ENCODE assay signal across 22 cellular contexts in genomic region chr4:95317124-95317820, GRCh38.
DNase-seq lines count a peak whose midpoint lies in the region; ATAC-seq and TF ChIP-seq lines count a peak whose summit lies in the region.
"Had no signal": no experiment of that assay in that cellular context is flagged by ENCODE, and none has a peak within 500 bp of the region (broad histone marks: within the 10 kb centered on the region; RNA-seq: fewer than 3 reads in every experiment).

No MANE protein-coding gene starts in this region.

- TF ChIP-seq POLR2A in erythroblast (IDR thresholded peaks at IDR 0.05; ENCODE audit: low read length) = no peak

- H3K36me3 ChIP-seq in cardiac muscle cell (no peaks in the 10 kb centered on the region), left ventricle myocardium inferior (no peaks in the 10 kb centered on the region)
- H3K36me3 ChIP-seq: MG63 had no signal

- H3K27ac ChIP-seq in cardiac muscle cell (peak overlapping the region; percentile 5), left ventricle myocardium inferior (replicated peaks) (no peak overlapping the region), temporal lobe (ENCODE audit: low read depth, low read length) (peak overlapping the region; percentile 87)
- H3K27ac ChIP-seq: HL-60, VCaP had no signal

- TF ChIP-seq CTCF in cardiac muscle cell (IDR thresholded peaks at IDR 0.05; ENCODE audit: low read depth, low read length) = no peak
- TF ChIP-seq CTCF in left ventricle myocardium inferior (IDR thresholded peaks at IDR 0.05; ENCODE audit: borderline replicate concordance) = no peak
- TF ChIP-seq CTCF in CD14-positive monocyte (IDR thresholded peaks at IDR 0.05) = no peak

- no peak overlapping the region for H3K4me3 Mint-ChIP-seq in CD14-positive monocyte
- H3K4me3 Mint-ChIP-seq: CD4-positive, CD25-positive, alpha-beta regulatory T cell; T-helper 1 cell treated with Interleukin-12 subunit alpha and Interleukin-12 subunit beta and Interleukin-4 antibody, amounts not matched to agents 30 μg/mL and 1 μg/mL, for 36 hours had no signal

- no peak for ATAC-seq in GM18858 (IDR thresholded peaks at IDR 0.05; ENCODE audit: unreplicated experiment)
- ATAC-seq: Right ventricle myocardium inferior had no signal

- H3K27me3 ChIP-seq in cardiac muscle cell = no peaks in the 10 kb centered on the region
- no peaks in the 10 kb centered on the region for H3K27me3 ChIP-seq in left ventricle myocardium inferior (ENCODE audit: low read depth)
- H3K27me3 ChIP-seq: MG63 had no signal

- H3K36me3 Mint-ChIP-seq in CD14-positive monocyte = no peaks in the 10 kb centered on the region
- H3K36me3 Mint-ChIP-seq: CD4-positive, CD25-positive, alpha-beta regulatory T cell had no signal

- peaks cover 0 to 6% (median 2%) of the 10 kb centered on the region in 7 donors for H3K9me3 Mint-ChIP-seq in CD14-positive monocyte
- H3K9me3 Mint-ChIP-seq: T-helper 1 cell treated with Interleukin-12 subunit alpha and Interleukin-12 subunit beta and Interleukin-4 antibody, amounts not matched to agents 30 μg/mL and 1 μg/mL, for 36 hours had no signal

- no peaks in the 10 kb centered on the region for H3K27me3 Mint-ChIP-seq in CD14-positive monocyte (ENCODE audit: low read depth in 3 of 3)
- H3K27me3 Mint-ChIP-seq: CD4-positive, CD25-positive, alpha-beta regulatory T cell had no signal

- DNase-seq in cardiac muscle cell (ENCODE audit: low read depth in 1 of 2, low spot score in 1 of 2) = peak in 1 of 2 donors; percentile 8
- DNase-seq in left ventricle myocardium inferior = no peak
- peak; percentile 20 for DNase-seq in astrocyte of the hippocampus (ENCODE audit: low read depth, low spot score)
- DNase-seq in medulla oblongata (ENCODE audit: extremely low spot score) = peak; percentile 37
- DNase-seq in CD14-positive monocyte (ENCODE audit: low spot score) = no peak
- DNase-seq in erythroblast (lab: John Stamatoyannopoulos, UW) = no peak
- DNase-seq: activated CD4-positive, alpha-beta T cell treated with anti-CD3 and anti-CD28 coated beads, Interleukin-2, amount 50 U/mL, for 4 hours; activated gamma-delta T cell treated with Interleukin-2 at 50 U/mL for 16 hours; activated T-cell treated with anti-CD3 and anti-CD28 coated beads for 4 hours; CD4-positive, CD25-positive, alpha-beta regulatory T cell; DMS79; IMR-90; MG63; NCI-H187; NCI-H524; stimulated activated CD4-positive, alpha-beta T cell treated with anti-CD3 and anti-CD28 coated beads, Interleukin-12 subunit alpha, Interleukin-12 subunit beta, amount 100 ng/mL, for 4 hours had no signal

- peaks cover 44% of the 10 kb centered on the region for H3K4me1 ChIP-seq in cardiac muscle cell (ENCODE audit: low read depth)
- H3K4me1 ChIP-seq in left ventricle myocardium inferior = peaks cover 29% of the 10 kb centered on the region

- H3K9me3 ChIP-seq in cardiac muscle cell (ENCODE audit: low read depth) (no peaks in the 10 kb centered on the region), left ventricle myocardium inferior (replicated peaks) (no peaks in the 10 kb centered on the region)
- H3K9me3 ChIP-seq: MG63 had no signal

- H3K4me3 ChIP-seq in cardiac muscle cell (no peak overlapping the region), left ventricle myocardium inferior (no peak overlapping the region)
- H3K4me3 ChIP-seq: MG63 had no signal

- H3K4me1 Mint-ChIP-seq in CD14-positive monocyte = no peaks in the 10 kb centered on the region
- H3K4me1 Mint-ChIP-seq: CD4-positive, CD25-positive, alpha-beta regulatory T cell had no signal

- intact Hi-C loops in left ventricle myocardium inferior (cut with micrococcal nuclease) (no loop called here), CD14-positive monocyte (cut with micrococcal nuclease) (no loop called here)

- no peak overlapping the region for H3K27ac Mint-ChIP-seq in CD14-positive monocyte
- H3K27ac Mint-ChIP-seq: CD4-positive, CD25-positive, alpha-beta regulatory T cell; T-helper 1 cell treated with Interleukin-12 subunit alpha and Interleukin-12 subunit beta and Interleukin-4 antibody, amounts not matched to agents 30 μg/mL and 1 μg/mL, for 36 hours had no signal

Comparison
In these comparisons a context has a peak if more than half of its experiments do, and no peak if none do; other contexts are left out.
1. DNase-seq: peak in astrocyte of the hippocampus (single experiment) and medulla oblongata (single experiment); none in left ventricle myocardium inferior (single experiment), CD14-positive monocyte (single experiment) and erythroblast (0 of 2).